17 cellular contexts compared by ENCODE assay signal in genomic region chr2:188897096-188897495, GRCh38.
A peak's percentile ranks its signal among the peaks of the same experiment; 100 is the strongest.
DNase-seq lines count a peak whose midpoint lies in the region; ATAC-seq and TF ChIP-seq lines count a peak whose summit lies in the region.
"Had no signal": no experiment of that assay in that cellular context is flagged by ENCODE, and none has a peak within 500 bp of the region (broad histone marks: within the 10 kb centered on the region; RNA-seq: fewer than 3 reads in every experiment).

No MANE protein-coding gene starts in this region.

- ATAC-seq in left lung (peak; percentile 39), GM19467 (IDR thresholded peaks at IDR 0.05; ENCODE audit: unreplicated experiment) (no peak)
- ATAC-seq: pancreas had no signal

- TF ChIP-seq EP300 in esophagus muscularis mucosa (IDR thresholded peaks at IDR 0.05) (no peak), stomach (IDR thresholded peaks at IDR 0.05) (no peak)

- H3K4me1 ChIP-seq in esophagus muscularis mucosa (peaks cover 3 to 47% (median 36%) of the 10 kb centered on the region in 4 donors), left lung (peaks cover 0 to 3% of the 10 kb centered on the region in 2 donors), stomach (peaks cover 0 to 10% (median 0%) of the 10 kb centered on the region in 4 donors)
- H3K4me1 ChIP-seq: BLaER1 treated with 17β-estradiol and CSF1 and Interleukin-3, amounts not matched to agents 10 nM and 100 nM; pancreas had no signal

- TF ChIP-seq CTCF in esophagus muscularis mucosa (IDR thresholded peaks at IDR 0.05): no peak
- TF ChIP-seq CTCF in left lung (IDR thresholded peaks at IDR 0.05): no peak
- no peak for TF ChIP-seq CTCF in stomach (IDR thresholded peaks at IDR 0.05)
- no peak for TF ChIP-seq CTCF in CD14-positive monocyte (IDR thresholded peaks at IDR 0.05)

- TF ChIP-seq POLR2A in esophagus muscularis mucosa (IDR thresholded peaks at IDR 0.05; ENCODE audit: low read depth) (no peak), stomach (IDR thresholded peaks at IDR 0.05) (no peak)

- H3K27me3 Mint-ChIP-seq in CD14-positive monocyte (ENCODE audit: low read depth in 3 of 3): peaks cover 0 to 1% (median 0%) of the 10 kb centered on the region in 3 donors

- H3K9me3 ChIP-seq in esophagus muscularis mucosa (no peaks in the 10 kb centered on the region), left lung (no peaks in the 10 kb centered on the region), stomach (no peaks in the 10 kb centered on the region)
- H3K9me3 ChIP-seq: BLaER1 treated with 17β-estradiol and CSF1 and Interleukin-3, amounts not matched to agents 10 nM and 100 nM; pancreas had no signal

- H3K27ac Mint-ChIP-seq in CD14-positive monocyte: no peak overlapping the region

- no peaks in the 10 kb centered on the region for H3K36me3 ChIP-seq in esophagus muscularis mucosa
- H3K36me3 ChIP-seq in left lung: no peaks in the 10 kb centered on the region
- H3K36me3 ChIP-seq in stomach: no peaks in the 10 kb centered on the region
- H3K36me3 ChIP-seq: BLaER1 treated with 17β-estradiol and CSF1 and Interleukin-3, amounts not matched to agents 10 nM and 100 nM; pancreas had no signal

- no peaks in the 10 kb centered on the region for H3K36me3 Mint-ChIP-seq in CD14-positive monocyte

- H3K4me3 ChIP-seq in esophagus muscularis mucosa: peak overlapping the region in 2 of 4 donors; percentile 1 to 15
- no peak overlapping the region for H3K4me3 ChIP-seq in left lung
- H3K4me3 ChIP-seq in stomach: no peak overlapping the region
- H3K4me3 ChIP-seq: BLaER1 treated with 17β-estradiol and CSF1 and Interleukin-3, amounts not matched to agents 10 nM and 100 nM; pancreas had no signal

- H3K4me1 Mint-ChIP-seq in CD14-positive monocyte: no peaks in the 10 kb centered on the region

- no peak overlapping the region for H3K4me3 Mint-ChIP-seq in CD14-positive monocyte

- peaks cover 0 to 3% (median 0%) of the 10 kb centered on the region in 7 donors for H3K9me3 Mint-ChIP-seq in CD14-positive monocyte

- no peaks in the 10 kb centered on the region for H3K27me3 ChIP-seq in esophagus muscularis mucosa
- no peaks in the 10 kb centered on the region for H3K27me3 ChIP-seq in left lung
- no peaks in the 10 kb centered on the region for H3K27me3 ChIP-seq in stomach
- H3K27me3 ChIP-seq: BLaER1 treated with 17β-estradiol and CSF1 and Interleukin-3, amounts not matched to agents 10 nM and 100 nM; pancreas had no signal

- DNase-seq in GM04503 (ENCODE audit: low read depth) (peak; percentile 66), esophagus muscularis mucosa (ENCODE audit: extremely low spot score) (no peak), left lung (no peak), stomach (no peak), CD14-positive monocyte (ENCODE audit: low spot score) (no peak), NCI-H2029 treated with DMSO at 0.1 percent for 48 hours (lab: John Stamatoyannopoulos, UW) (no peak), retina (no peak)
- DNase-seq: activated CD4-positive, alpha-beta T cell treated with anti-CD3 and anti-CD28 coated beads, Interleukin-2, amount 50 U/mL, for 1 hour; anterior cingulate cortex; mesendoderm; NCI-H1694; pancreas; stimulated activated CD4-positive, alpha-beta T cell treated with anti-CD3 and anti-CD28 coated beads, Interleukin-2, amount 100 ng/mL, for 24 hours; T-helper 9 cell had no signal

- whole genome bisulfite sequencing in esophagus muscularis mucosa: 19% methylated on average over 3 of the region's 3 CpGs
- 29 to 47% (median 41%) methylated on average over 3 of the region's 3 CpGs for WGBS in stomach, 5 donors

- H3K27ac ChIP-seq in esophagus muscularis mucosa (replicated peaks in 1 of 4): peak overlapping the region; percentile 54 to 68 (median 65)
- peak overlapping the region in 1 of 2 donors; percentile 49 for H3K27ac ChIP-seq in left lung
- peak overlapping the region in 3 of 5 donors; percentile 48 to 58 (median 52) for H3K27ac ChIP-seq in stomach
- H3K27ac ChIP-seq: BLaER1 treated with 17β-estradiol and CSF1 and Interleukin-3, amounts not matched to agents 10 nM and 100 nM; HL-60; pancreas had no signal

- intact Hi-C loops in esophagus muscularis mucosa (cut with DNase I): loop anchor here (10.0 kb wide), 1 partner anchor 78 kb away; the partner anchor contains the start of gene COL3A1
- intact Hi-C loops in left lung (cut with DNase I): no loop called here
- intact Hi-C loops in stomach (cut with DNase I; ENCODE audit: low total_unique reads): no loop called here
- intact Hi-C loops in CD14-positive monocyte (cut with micrococcal nuclease): no loop called here
